21 cellular contexts compared by ENCODE assay signal in genomic region chr12:92010368-92010767, GRCh38.
DNase-seq lines count a peak whose midpoint lies in the region; ATAC-seq, FAIRE-seq and TF ChIP-seq lines count a peak whose summit lies in the region.
"Had no signal": no experiment of that assay in that cellular context is flagged by ENCODE, and none has a peak within 500 bp of the region (broad histone marks: within the 10 kb centered on the region; RNA-seq: fewer than 3 reads in every experiment).

No MANE protein-coding gene starts in this region.

- H3K4me3 ChIP-seq in A549 = no peak overlapping the region
- H3K4me3 ChIP-seq in CD4-positive, CD25-positive, alpha-beta regulatory T cell (ENCODE audit: low read depth, low read length) = no peak overlapping the region
- no peak overlapping the region for H3K4me3 ChIP-seq in mucosa of descending colon
- H3K4me3 ChIP-seq: left ventricle myocardium inferior had no signal

- H3K9me3 ChIP-seq in A549 (no peaks in the 10 kb centered on the region), T-helper 17 cell (ENCODE audit: control insufficient read depth, low read length, poor library complexity, severe bottlenecking) (no peaks in the 10 kb centered on the region), mucosa of descending colon (no peaks in the 10 kb centered on the region)
- H3K9me3 ChIP-seq in CD4-positive, CD25-positive, alpha-beta regulatory T cell (ENCODE audit: control insufficient read depth in 2 of 2, low read length in 2 of 2) = no peaks in the 10 kb centered on the region
- H3K9me3 ChIP-seq: left ventricle myocardium inferior had no signal

- TF ChIP-seq CTCF in A549 (IDR thresholded peaks at IDR 0.05) (no peak), mucosa of descending colon (IDR thresholded peaks at IDR 0.05) (no peak)

- H3K4me1 Mint-ChIP-seq in CD4-positive, CD25-positive, alpha-beta regulatory T cell = peaks cover 13 to 66% (median 38%) of the 10 kb centered on the region in 4 donors
- H3K4me1 Mint-ChIP-seq in T-helper 17 cell = peaks cover 17% of the 10 kb centered on the region
- H3K4me1 Mint-ChIP-seq: immature natural killer cell had no signal

- no peaks in the 10 kb centered on the region for H3K27me3 Mint-ChIP-seq in CD4-positive, CD25-positive, alpha-beta regulatory T cell
- no peaks in the 10 kb centered on the region for H3K27me3 Mint-ChIP-seq in T-helper 17 cell
- H3K27me3 Mint-ChIP-seq: brain had no signal

- H3K27me3 ChIP-seq in CD4-positive, CD25-positive, alpha-beta regulatory T cell (ENCODE audit: control insufficient read depth, insufficient read depth, low read length) = no peaks in the 10 kb centered on the region

- H3K27ac ChIP-seq in A549 = no peak overlapping the region
- no peak overlapping the region for H3K27ac ChIP-seq in CD4-positive, CD25-positive, alpha-beta regulatory T cell (ENCODE audit: insufficient read depth, low read length, poor library complexity, severe bottlenecking)
- H3K27ac ChIP-seq: left ventricle myocardium inferior had no signal

- TF ChIP-seq EP300 in A549 (IDR thresholded peaks at IDR 0.05) = no peak

- peak; percentile 18 for FAIRE-seq in A549 (lab: Jason Lieb, UNC)
- FAIRE-seq: endothelial cell of umbilical vein had no signal

- H3K9me3 Mint-ChIP-seq in CD4-positive, CD25-positive, alpha-beta regulatory T cell = peaks cover 0 to 7% (median 3%) of the 10 kb centered on the region in 7 donors
- H3K9me3 Mint-ChIP-seq: natural killer cell had no signal

- no peaks in the 10 kb centered on the region for H3K36me3 ChIP-seq in CD4-positive, CD25-positive, alpha-beta regulatory T cell (ENCODE audit: control insufficient read depth, insufficient read depth, low read length)
- no peaks in the 10 kb centered on the region for H3K36me3 ChIP-seq in mucosa of descending colon (ENCODE audit: low read depth)
- H3K36me3 ChIP-seq: left ventricle myocardium inferior had no signal

- no peak for TF ChIP-seq RAD21 in A549 (conservative IDR thresholded peaks at IDR 0.05 in 1 of 2, IDR thresholded peaks at IDR 0.05 in 1 of 2)

- ATAC-seq in A549 (no peak; a peak in 2 of 6 replicates), T-helper 17 cell (no peak), mucosa of descending colon (peak; percentile 24), HG03108 (IDR thresholded peaks at IDR 0.05; ENCODE audit: unreplicated experiment) (no peak), esophagus mucosa (no peak)
- no peak for ATAC-seq in CD4-positive, CD25-positive, alpha-beta regulatory T cell (ENCODE audit: low read depth in 2 of 2)
- ATAC-seq: natural killer cell, WTC11 had no signal

- no peak for DNase-seq in A549 (ENCODE audit: low read depth in 1 of 2, low spot score in 1 of 2)
- DNase-seq in CD4-positive, CD25-positive, alpha-beta regulatory T cell = no peak
- no peak for DNase-seq in T-helper 17 cell
- DNase-seq in mucosa of descending colon = no peak
- DNase-seq in retina = no peak
- DNase-seq: hypothalamus; immature natural killer cell; left ventricle myocardium inferior; natural killer cell; NCI-H1105; NCI-H1930; NCI-H524 treated with DMSO at 0.1 percent for 48 hours; Right ventricle myocardium superior; stimulated activated CD4-positive, alpha-beta T cell treated with anti-CD3 and anti-CD28 coated beads, Interleukin-2, amount 100 ng/mL, for 24 hours; trophoblast cell had no signal

- no peak for TF ChIP-seq POLR2A in A549 (IDR thresholded peaks at IDR 0.05; ENCODE audit: low read length)

- WGBS in A549 (ENCODE audit: missing lambda C conversion rate) = 62% methylated on average over 2 of the region's 2 CpGs

- CTCF ChIA-PET in A549 (lab: Yijun Ruan, JAX) = interaction anchor here (1.3 kb wide), 1 partner anchor 15 kb away, joined by 4 read pairs; no protein-coding TSS in a partner anchor

- peak overlapping the region in 2 of 4 donors; percentile 2 to 36 for H3K4me3 Mint-ChIP-seq in CD4-positive, CD25-positive, alpha-beta regulatory T cell
- H3K4me3 Mint-ChIP-seq in T-helper 17 cell = no peak overlapping the region
- H3K4me3 Mint-ChIP-seq: brain, CD14-positive monocyte, immature natural killer cell, natural killer cell, WTC11 had no signal

- H3K4me1 ChIP-seq in A549 (no peaks in the 10 kb centered on the region), mucosa of descending colon (ENCODE audit: low read depth) (no peaks in the 10 kb centered on the region)
- H3K4me1 ChIP-seq in CD4-positive, CD25-positive, alpha-beta regulatory T cell (ENCODE audit: control insufficient read depth, insufficient read depth, low read length, poor library complexity, severe bottlenecking) = peaks cover 19% of the 10 kb centered on the region
- H3K4me1 ChIP-seq: left ventricle myocardium inferior had no signal

- H3K27ac Mint-ChIP-seq in CD4-positive, CD25-positive, alpha-beta regulatory T cell = peak overlapping the region; percentile 43 to 85 (median 83)
- peak overlapping the region; percentile 88 for H3K27ac Mint-ChIP-seq in T-helper 17 cell
- H3K27ac Mint-ChIP-seq: natural killer cell, WTC11 had no signal

- H3K4me2 ChIP-seq in A549 = no peak overlapping the region

- H3K36me3 Mint-ChIP-seq in CD4-positive, CD25-positive, alpha-beta regulatory T cell = no peaks in the 10 kb centered on the region
- H3K36me3 Mint-ChIP-seq in T-helper 17 cell (ENCODE audit: low read depth) = no peaks in the 10 kb centered on the region
- H3K36me3 Mint-ChIP-seq: brain, CD14-positive monocyte, natural killer cell, WTC11 had no signal

- POLR2A ChIA-PET in A549 (lab: Yijun Ruan, JAX) = no interaction called here

- intact Hi-C loops in mucosa of descending colon (cut with DNase I, micrococcal nuclease) = no loop called here

TF ChIP-seq in A549, 52 proteins besides CTCF, POLR2A, EP300 and RAD21:
- TF ChIP-seq HOXB13 (CRISPR knock-in tag; IDR thresholded peaks at IDR 0.05; ENCODE audit: low read depth) (no peak), EHMT2 (IDR thresholded peaks at IDR 0.05; ENCODE audit: low read depth) (no peak)
